7 cellular contexts compared by ENCODE assay signal in genomic region chr5:34245813-34246212, GRCh38.
DNase-seq lines count a peak whose midpoint lies in the region; ATAC-seq and TF ChIP-seq lines count a peak whose summit lies in the region.
"Not testable (repeated sequence)": the region's sequence is repeated elsewhere in the genome, so short reads cannot be mapped to it uniquely, and the experiment has no call there.

No MANE protein-coding gene starts in this region.

- not testable (repeated sequence) for H3K36me3 Mint-ChIP-seq in activated CD8-positive, alpha-beta T cell treated with anti-CD3 and anti-CD28 coated beads for 36 hours (ENCODE audit: low read depth); central memory CD8-positive, alpha-beta T cell (ENCODE audit: insufficient read depth)

- not testable (repeated sequence) for H3K36me3 ChIP-seq in DOHH2 (ENCODE audit: control insufficient read depth, low read length); psoas muscle (ENCODE audit: insufficient read depth in 1 of 2, low read depth in 1 of 2)

- H3K9me2 ChIP-seq in DOHH2 (replicated peaks; ENCODE audit: control insufficient read depth, low read length): not testable (repeated sequence)

- not testable (repeated sequence) for H4K20me1 ChIP-seq in DOHH2 (ENCODE audit: control insufficient read depth, insufficient read depth, low read depth, low read length)

- H3K79me2 ChIP-seq in DOHH2 (ENCODE audit: control insufficient read depth, low read length): peaks cover 24% of the 10 kb centered on the region

- intact Hi-C loops in activated CD8-positive, alpha-beta T cell treated with anti-CD3 and anti-CD28 coated beads for 36 hours (cut with micrococcal nuclease); psoas muscle (cut with DNase I): not testable (repeated sequence)

- not testable (repeated sequence) for ATAC-seq in activated CD8-positive, alpha-beta T cell treated with anti-CD3 and anti-CD28 coated beads for 36 hours; central memory CD8-positive, alpha-beta T cell (replicated peaks; ENCODE audit: extremely low read depth, poor library complexity, severe bottlenecking); psoas muscle

- not testable (repeated sequence) for H3K9me3 ChIP-seq in DOHH2 (ENCODE audit: control insufficient read depth, insufficient read depth, low read length); psoas muscle

- POLR2A ChIA-PET in activated CD8-positive, alpha-beta T cell treated with anti-CD3 and anti-CD28 coated beads for 36 hours (lab: Charles Lee): not testable (repeated sequence)

- DNase-seq in MV-4-11 (lab: John Stamatoyannopoulos, UW): peak; percentile 6
- peak; percentile 62 for DNase-seq in NCI-H774 (lab: John Stamatoyannopoulos, UW)
- peak; percentile 3 for DNase-seq in activated CD8-positive, alpha-beta T cell treated with anti-CD3 and anti-CD28 coated beads for 36 hours
- DNase-seq in central memory CD8-positive, alpha-beta T cell (ENCODE audit: low spot score in 2 of 2): peak in 1 of 2 donors; percentile 9
- peak in 1 of 2 donors; percentile 15 for DNase-seq in psoas muscle

- peak overlapping the region; percentile 91 for H3K27ac Mint-ChIP-seq in activated CD8-positive, alpha-beta T cell treated with anti-CD3 and anti-CD28 coated beads for 36 hours
- H3K27ac Mint-ChIP-seq in central memory CD8-positive, alpha-beta T cell (ENCODE audit: low read depth): peak overlapping the region; percentile 53

- H3K4me1 Mint-ChIP-seq in activated CD8-positive, alpha-beta T cell treated with anti-CD3 and anti-CD28 coated beads for 36 hours (ENCODE audit: low read depth); central memory CD8-positive, alpha-beta T cell: not testable (repeated sequence)

- not testable (repeated sequence) for H3K27ac ChIP-seq in DOHH2 (ENCODE audit: low read depth, low read length)
- H3K27ac ChIP-seq in layer of hippocampus (ENCODE audit: low read depth, low read length) (peak overlapping the region; percentile 57), psoas muscle (peak overlapping the region; percentile 85)

- H3K4me2 ChIP-seq in DOHH2 (ENCODE audit: low read length): peak overlapping the region; percentile 65

- H3K9me3 Mint-ChIP-seq in activated CD8-positive, alpha-beta T cell treated with anti-CD3 and anti-CD28 coated beads for 36 hours; central memory CD8-positive, alpha-beta T cell: not testable (repeated sequence)

- H3K4me3 ChIP-seq in DOHH2 (ENCODE audit: low read length): peak overlapping the region; percentile 70
- peak overlapping the region; percentile 56 for H3K4me3 ChIP-seq in psoas muscle

- not testable (repeated sequence) for H3K27me3 ChIP-seq in DOHH2 (ENCODE audit: control insufficient read depth, low read length); layer of hippocampus (ENCODE audit: control insufficient read depth, insufficient read depth, low read length); psoas muscle (ENCODE audit: insufficient read depth in 3 of 3, low read length in 2 of 3)

- TF ChIP-seq CTCF in DOHH2 (IDR thresholded peaks at IDR 0.05; ENCODE audit: low read depth, low read length, poor library complexity, severe bottlenecking); activated CD8-positive, alpha-beta T cell treated with anti-CD3 and anti-CD28 coated beads for 36 hours (IDR thresholded peaks at IDR 0.05); psoas muscle (IDR thresholded peaks at IDR 0.05): not testable (repeated sequence)

- not testable (repeated sequence) for H3K4me1 ChIP-seq in DOHH2 (ENCODE audit: control insufficient read depth, low read length); psoas muscle

- CTCF ChIA-PET in activated CD8-positive, alpha-beta T cell treated with anti-CD3 and anti-CD28 coated beads for 36 hours (lab: Charles Lee): not testable (repeated sequence)

- H3K27me3 Mint-ChIP-seq in activated CD8-positive, alpha-beta T cell treated with anti-CD3 and anti-CD28 coated beads for 36 hours; central memory CD8-positive, alpha-beta T cell: not testable (repeated sequence)

- peak overlapping the region; percentile 75 for H3K4me3 Mint-ChIP-seq in activated CD8-positive, alpha-beta T cell treated with anti-CD3 and anti-CD28 coated beads for 36 hours
- peak overlapping the region; percentile 65 for H3K4me3 Mint-ChIP-seq in central memory CD8-positive, alpha-beta T cell

- 25 to 27% (median 25%) methylated on average over 2 of the region's 2 CpGs for WGBS in psoas muscle, 3 donors

- not testable (repeated sequence) for H3F3A ChIP-seq in DOHH2 (ENCODE audit: control insufficient read depth, insufficient read depth)
